ENCODE assay signal across 9 cellular contexts in the genomic region with DNA sequence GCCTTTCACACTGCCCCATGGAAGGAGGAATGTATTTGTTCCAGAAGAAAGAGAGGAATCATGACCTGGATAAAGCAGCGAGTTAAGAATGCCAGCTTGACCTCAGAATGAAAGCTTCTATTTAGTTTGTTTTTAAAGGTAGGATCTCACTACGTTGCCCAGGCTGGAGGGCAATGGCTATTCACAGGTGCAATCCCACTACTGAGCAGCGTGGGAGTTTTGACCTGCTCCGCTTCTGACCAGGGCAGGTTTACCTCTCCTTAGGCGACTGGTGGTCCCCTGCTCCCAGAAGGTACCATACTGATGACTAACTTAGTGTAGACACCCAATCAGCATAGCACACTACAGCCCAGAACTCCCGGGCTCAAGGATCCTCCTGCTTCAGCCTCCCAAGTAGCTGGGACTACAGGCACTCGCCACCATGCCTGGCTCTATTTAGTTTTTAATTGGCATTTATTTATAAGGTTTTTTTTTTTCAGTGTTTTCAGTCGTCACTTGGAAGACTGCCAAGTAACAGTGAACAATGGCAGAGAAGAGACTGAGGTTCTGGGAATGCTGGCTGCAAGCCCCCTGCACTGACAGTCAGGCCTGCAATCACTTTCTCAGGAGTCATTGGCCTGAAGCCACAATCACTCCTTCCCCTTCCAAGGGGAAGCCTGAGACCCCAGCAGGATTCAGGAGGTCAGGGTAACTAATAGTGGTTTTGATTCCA.
DNase-seq lines count a peak whose midpoint lies in the region; ATAC-seq, FAIRE-seq and TF ChIP-seq lines count a peak whose summit lies in the region.
"Had no signal": no experiment of that assay in that cellular context is flagged by ENCODE, and none has a peak within 500 bp of the region (broad histone marks: within the 10 kb centered on the region; RNA-seq: fewer than 3 reads in every experiment).

No MANE protein-coding gene starts in this region.

- 82 to 84% methylated on average over 8 of the region's 8 CpGs for WGBS in esophagus squamous epithelium, 2 donors

- DNase-seq in G401 (ENCODE audit: low spot score) (peak; percentile 17), NCI-H345 (lab: John Stamatoyannopoulos, UW) (peak; percentile 10), esophagus squamous epithelium (lab: John Stamatoyannopoulos, UW) (no peak), D721Med (ENCODE audit: insufficient read length, low spot score) (no peak), NOMO-1 (lab: John Stamatoyannopoulos, UW; ENCODE audit: unreplicated experiment in 2 of 2) (no peak)
- DNase-seq: cerebellar nuclear complex had no signal

- peaks cover 0 to 21% (median 3%) of the 10 kb centered on the region in 3 donors for H3K4me1 ChIP-seq in esophagus squamous epithelium
- H3K4me1 ChIP-seq: HAP-1 had no signal

- ATAC-seq in GM21825 (IDR thresholded peaks at IDR 0.05; ENCODE audit: unreplicated experiment): no peak

- TF ChIP-seq CTCF in esophagus squamous epithelium (IDR thresholded peaks at IDR 0.05) (no peak), D721Med (IDR thresholded peaks at IDR 0.05; ENCODE audit: insufficient read depth, missing control alignments) (no peak)

- H3K4me3 ChIP-seq in esophagus squamous epithelium (no peak overlapping the region), skin epidermis (no peak overlapping the region)
- H3K4me3 ChIP-seq: HAP-1 had no signal

- H3K27ac ChIP-seq in esophagus squamous epithelium: peak overlapping the region in 3 of 4 donors; percentile 63 to 76 (median 75)
- peak overlapping the region in 16 of 21 experiments; percentile 22 to 90 (median 69) for H3K27ac ChIP-seq in skin epidermis

- no peak for TF ChIP-seq POLR2A in esophagus squamous epithelium (IDR thresholded peaks at IDR 0.05)

- intact Hi-C loops in esophagus squamous epithelium (cut with DNase I): no loop called here

- H3K9me3 ChIP-seq in esophagus squamous epithelium: no peaks in the 10 kb centered on the region
- H3K9me3 ChIP-seq: HAP-1 had no signal

- H3K27me3 ChIP-seq in esophagus squamous epithelium: no peaks in the 10 kb centered on the region

- no peak for FAIRE-seq in D721Med (lab: Jason Lieb, UNC)

- H3K36me3 ChIP-seq in esophagus squamous epithelium: peaks cover 17 to 78% (median 21%) of the 10 kb centered on the region in 3 donors

- in situ Hi-C loops in G401 (cut with HindIII; ENCODE audit: low sequenced_read_pairs): no loop called here

Comparison
In these comparisons a context has a peak if more than half of its experiments do, and no peak if none do; other contexts are left out.
1. DNase-seq: peak in G401 (single experiment) and NCI-H345 (single experiment); none in esophagus squamous epithelium (single experiment), D721Med (single experiment) and NOMO-1 (0 of 2).